1 cellular context compared by ENCODE assay signal in genomic region chr6:31851485-31851832, GRCh38.
TF ChIP-seq lines count a peak whose summit lies in the region.

No MANE protein-coding gene starts in this region.

TF ChIP-seq in HepG2, 621 proteins besides CTCF, POLR2A, EP300 and RAD21:
- TF ChIP-seq DR1 (CRISPR knock-in tag; IDR thresholded peaks at IDR 0.05) = no peak
- TF ChIP-seq ARID4A (CRISPR knock-in tag; IDR thresholded peaks at IDR 0.05; ENCODE audit: borderline replicate concordance) = peak; percentile 16; the same call in 1 of the 2 replicates
- TF ChIP-seq RBM39 (IDR thresholded peaks at IDR 0.05; ENCODE audit: low read depth, low read length, poor library complexity, severe bottlenecking) = no peak
- peak; percentile 52 for TF ChIP-seq HNF4A (CRISPR knock-in tag; IDR thresholded peaks at IDR 0.05)
- peak; percentile 29 for TF ChIP-seq HNRNPK (IDR thresholded peaks at IDR 0.05; ENCODE audit: low read depth, low read length, poor library complexity, severe bottlenecking)
- TF ChIP-seq GFI1 (CRISPR knock-in tag; IDR thresholded peaks at IDR 0.05; ENCODE audit: borderline replicate concordance) = 0 out of 2 replicates have a peak, but pooled peaks have one; percentile 37
